In the genomic region with DNA sequence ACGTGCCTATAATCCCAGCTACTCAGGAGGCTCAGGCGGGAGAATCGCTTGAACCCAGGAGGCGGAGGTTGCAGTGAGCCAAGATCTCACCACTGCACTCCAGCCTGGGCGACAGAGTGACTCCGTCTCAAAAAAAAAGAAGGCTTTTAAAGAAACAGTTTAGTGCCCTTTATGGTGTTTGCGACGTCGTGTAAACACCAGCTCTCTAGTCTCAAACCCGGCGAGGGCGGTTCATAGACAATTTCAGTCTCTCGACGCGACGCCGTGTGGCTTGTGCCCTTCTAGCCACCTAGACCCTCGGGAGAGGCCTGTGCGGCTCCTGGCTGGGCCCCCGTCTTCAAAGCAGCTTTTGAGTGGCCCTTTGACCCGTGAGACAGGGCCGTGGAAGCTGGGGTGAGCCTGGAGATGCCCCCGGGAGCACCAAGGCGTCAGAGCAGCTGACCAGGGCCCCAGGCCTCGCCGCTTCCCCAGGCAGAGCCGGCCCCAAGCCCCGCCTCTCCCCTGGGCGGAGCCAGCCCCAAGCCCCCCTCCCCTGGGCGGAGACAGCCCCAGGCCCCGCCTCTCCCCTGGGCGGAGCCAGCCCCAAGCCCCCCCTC, we compare ENCODE assay signal across 1 cellular context.
TF ChIP-seq lines count a peak whose summit lies in the region.

No MANE protein-coding gene starts in this region.

TF ChIP-seq in HepG2, 621 proteins besides CTCF, POLR2A, EP300 and RAD21 (continued from another document and continues in another):
- TF ChIP-seq ZBTB14 (CRISPR knock-in tag; IDR thresholded peaks at IDR 0.05) (no peak), GATA4 (IDR thresholded peaks at IDR 0.05; ENCODE audit: borderline replicate concordance, low read depth) (no peak), ZNF598 (CRISPR knock-in tag; IDR thresholded peaks at IDR 0.05; ENCODE audit: borderline replicate concordance) (no peak), PITX1 (CRISPR knock-in tag; IDR thresholded peaks at IDR 0.05) (no peak), PAWR (CRISPR knock-in tag; IDR thresholded peaks at IDR 0.05; ENCODE audit: borderline replicate concordance) (no peak), TCF12 (IDR thresholded peaks at IDR 0.05) (no peak), TCF12 (CRISPR knock-in tag; IDR thresholded peaks at IDR 0.05) (no peak), PRPF4 (IDR thresholded peaks at IDR 0.05; ENCODE audit: low read depth, low read length, poor library complexity, severe bottlenecking) (peak; percentile 45), ZNF138 (CRISPR knock-in tag; IDR thresholded peaks at IDR 0.05; ENCODE audit: low read depth) (no peak), ZNF703 (CRISPR knock-in tag; IDR thresholded peaks at IDR 0.05; ENCODE audit: borderline replicate concordance) (no peak), YY1 (IDR thresholded peaks at IDR 0.05; ENCODE audit: insufficient read depth, insufficient replicate concordance, low read depth, low read length) (no peak), ARNT2 (CRISPR knock-in tag; IDR thresholded peaks at IDR 0.05; ENCODE audit: low read depth) (no peak), ZBTB1 (CRISPR knock-in tag; IDR thresholded peaks at IDR 0.05; ENCODE audit: borderline replicate concordance) (no peak), UBTF (CRISPR knock-in tag; IDR thresholded peaks at IDR 0.05) (no peak; the same call in none of the 2 replicates), ZNF552 (CRISPR knock-in tag; IDR thresholded peaks at IDR 0.05; ENCODE audit: borderline replicate concordance) (no peak), ZNF263 (CRISPR knock-in tag; IDR thresholded peaks at IDR 0.05) (peak; percentile 76), ZNF296 (CRISPR knock-in tag; conservative IDR thresholded peaks at IDR 0.05) (no peak), ZFP36L1 (CRISPR knock-in tag; IDR thresholded peaks at IDR 0.05) (no peak), MTA3 (CRISPR knock-in tag; IDR thresholded peaks at IDR 0.05) (no peak), ZNF337 (CRISPR knock-in tag; IDR thresholded peaks at IDR 0.05; ENCODE audit: borderline replicate concordance, low read depth) (no peak), ZNF749 (CRISPR knock-in tag; IDR thresholded peaks at IDR 0.05; ENCODE audit: borderline replicate concordance) (no peak), IRX3 (CRISPR knock-in tag; IDR thresholded peaks at IDR 0.05; ENCODE audit: borderline replicate concordance, low read depth) (no peak), SKI (IDR thresholded peaks at IDR 0.05; ENCODE audit: partially characterized antibody) (no peak), KLF15 (CRISPR knock-in tag; IDR thresholded peaks at IDR 0.05; ENCODE audit: borderline replicate concordance) (no peak), RARA (CRISPR knock-in tag; IDR thresholded peaks at IDR 0.05) (peak; percentile 38; the same call in 1 of the 2 replicates), AFF4 (CRISPR knock-in tag; IDR thresholded peaks at IDR 0.05) (no peak), ZNF746 (CRISPR knock-in tag; IDR thresholded peaks at IDR 0.05) (no peak), ZNF451 (CRISPR knock-in tag; IDR thresholded peaks at IDR 0.05) (no peak), RXRA (CRISPR knock-in tag; IDR thresholded peaks at IDR 0.05) (peak; percentile 63), ZSCAN29 (CRISPR knock-in tag; conservative IDR thresholded peaks at IDR 0.05) (no peak), MXD1 (CRISPR knock-in tag; IDR thresholded peaks at IDR 0.05) (no peak), NFIC (IDR thresholded peaks at IDR 0.05; ENCODE audit: low read length) (no peak), ARNT (IDR thresholded peaks at IDR 0.05) (no peak), SALL1 (CRISPR knock-in tag; IDR thresholded peaks at IDR 0.05) (peak; percentile 55; the same call in 1 of the 2 replicates), JARID2 (CRISPR knock-in tag; IDR thresholded peaks at IDR 0.05; ENCODE audit: insufficient replicate concordance) (peak; percentile 64), RFX3 (CRISPR knock-in tag; IDR thresholded peaks at IDR 0.05) (no peak), NRL (CRISPR knock-in tag; IDR thresholded peaks at IDR 0.05; ENCODE audit: borderline replicate concordance) (no peak), MAX (IDR thresholded peaks at IDR 0.05) (peak; percentile 57), ZNF354B (CRISPR knock-in tag; IDR thresholded peaks at IDR 0.05) (no peak), SMAD3 (CRISPR knock-in tag; IDR thresholded peaks at IDR 0.05) (0 out of 2 replicates have a peak, but pooled peaks have one; percentile 31), ZNF350 (CRISPR knock-in tag; IDR thresholded peaks at IDR 0.05; ENCODE audit: borderline replicate concordance, low read depth) (peak; percentile 52; the same call in 1 of the 2 replicates)
- TF ChIP-seq, protein P1, sequence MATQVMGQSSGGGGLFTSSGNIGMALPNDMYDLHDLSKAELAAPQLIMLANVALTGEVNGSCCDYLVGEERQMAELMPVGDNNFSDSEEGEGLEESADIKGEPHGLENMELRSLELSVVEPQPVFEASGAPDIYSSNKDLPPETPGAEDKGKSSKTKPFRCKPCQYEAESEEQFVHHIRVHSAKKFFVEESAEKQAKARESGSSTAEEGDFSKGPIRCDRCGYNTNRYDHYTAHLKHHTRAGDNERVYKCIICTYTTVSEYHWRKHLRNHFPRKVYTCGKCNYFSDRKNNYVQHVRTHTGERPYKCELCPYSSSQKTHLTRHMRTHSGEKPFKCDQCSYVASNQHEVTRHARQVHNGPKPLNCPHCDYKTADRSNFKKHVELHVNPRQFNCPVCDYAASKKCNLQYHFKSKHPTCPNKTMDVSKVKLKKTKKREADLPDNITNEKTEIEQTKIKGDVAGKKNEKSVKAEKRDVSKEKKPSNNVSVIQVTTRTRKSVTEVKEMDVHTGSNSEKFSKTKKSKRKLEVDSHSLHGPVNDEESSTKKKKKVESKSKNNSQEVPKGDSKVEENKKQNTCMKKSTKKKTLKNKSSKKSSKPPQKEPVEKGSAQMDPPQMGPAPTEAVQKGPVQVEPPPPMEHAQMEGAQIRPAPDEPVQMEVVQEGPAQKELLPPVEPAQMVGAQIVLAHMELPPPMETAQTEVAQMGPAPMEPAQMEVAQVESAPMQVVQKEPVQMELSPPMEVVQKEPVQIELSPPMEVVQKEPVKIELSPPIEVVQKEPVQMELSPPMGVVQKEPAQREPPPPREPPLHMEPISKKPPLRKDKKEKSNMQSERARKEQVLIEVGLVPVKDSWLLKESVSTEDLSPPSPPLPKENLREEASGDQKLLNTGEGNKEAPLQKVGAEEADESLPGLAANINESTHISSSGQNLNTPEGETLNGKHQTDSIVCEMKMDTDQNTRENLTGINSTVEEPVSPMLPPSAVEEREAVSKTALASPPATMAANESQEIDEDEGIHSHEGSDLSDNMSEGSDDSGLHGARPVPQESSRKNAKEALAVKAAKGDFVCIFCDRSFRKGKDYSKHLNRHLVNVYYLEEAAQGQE (IDR thresholded peaks at IDR 0.05; ENCODE audit: borderline replicate concordance in 1 of 2, low read depth in 1 of 2, low read length in 2 of 2), result no peak
- TF ChIP-seq, protein P2, sequence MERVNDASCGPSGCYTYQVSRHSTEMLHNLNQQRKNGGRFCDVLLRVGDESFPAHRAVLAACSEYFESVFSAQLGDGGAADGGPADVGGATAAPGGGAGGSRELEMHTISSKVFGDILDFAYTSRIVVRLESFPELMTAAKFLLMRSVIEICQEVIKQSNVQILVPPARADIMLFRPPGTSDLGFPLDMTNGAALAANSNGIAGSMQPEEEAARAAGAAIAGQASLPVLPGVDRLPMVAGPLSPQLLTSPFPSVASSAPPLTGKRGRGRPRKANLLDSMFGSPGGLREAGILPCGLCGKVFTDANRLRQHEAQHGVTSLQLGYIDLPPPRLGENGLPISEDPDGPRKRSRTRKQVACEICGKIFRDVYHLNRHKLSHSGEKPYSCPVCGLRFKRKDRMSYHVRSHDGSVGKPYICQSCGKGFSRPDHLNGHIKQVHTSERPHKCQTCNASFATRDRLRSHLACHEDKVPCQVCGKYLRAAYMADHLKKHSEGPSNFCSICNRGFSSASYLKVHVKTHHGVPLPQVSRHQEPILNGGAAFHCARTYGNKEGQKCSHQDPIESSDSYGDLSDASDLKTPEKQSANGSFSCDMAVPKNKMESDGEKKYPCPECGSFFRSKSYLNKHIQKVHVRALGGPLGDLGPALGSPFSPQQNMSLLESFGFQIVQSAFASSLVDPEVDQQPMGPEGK (CRISPR knock-in tag; IDR thresholded peaks at IDR 0.05), result peak; percentile 45
- TF ChIP-seq, protein P3, sequence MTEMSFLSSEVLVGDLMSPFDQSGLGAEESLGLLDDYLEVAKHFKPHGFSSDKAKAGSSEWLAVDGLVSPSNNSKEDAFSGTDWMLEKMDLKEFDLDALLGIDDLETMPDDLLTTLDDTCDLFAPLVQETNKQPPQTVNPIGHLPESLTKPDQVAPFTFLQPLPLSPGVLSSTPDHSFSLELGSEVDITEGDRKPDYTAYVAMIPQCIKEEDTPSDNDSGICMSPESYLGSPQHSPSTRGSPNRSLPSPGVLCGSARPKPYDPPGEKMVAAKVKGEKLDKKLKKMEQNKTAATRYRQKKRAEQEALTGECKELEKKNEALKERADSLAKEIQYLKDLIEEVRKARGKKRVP (CRISPR knock-in tag; IDR thresholded peaks at IDR 0.05), result no peak
